In the genomic region with DNA sequence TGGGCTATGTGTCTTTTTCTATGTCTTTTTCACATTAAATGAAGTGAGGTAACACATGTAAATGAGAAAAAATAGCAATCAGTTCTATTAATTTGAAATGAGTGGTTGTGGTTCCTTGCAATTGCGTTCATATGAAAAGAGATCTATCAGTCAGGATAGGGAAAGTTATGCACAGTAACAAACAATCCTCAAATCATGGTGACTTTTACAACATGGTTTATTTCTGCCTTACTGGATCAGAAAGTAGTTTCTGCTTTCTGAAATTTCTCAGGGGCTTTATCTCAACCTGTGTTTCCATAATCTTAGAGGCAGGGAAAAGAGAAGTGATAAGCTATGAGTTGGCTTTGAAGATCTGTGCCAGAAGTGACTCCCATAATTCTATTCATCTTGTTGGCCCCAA, we compare ENCODE assay signal across 17 cellular contexts. TPM values are rescaled to one million over a fixed set of nuclear protein-coding genes. Genes with fewer than 3 reads are reported as not detected.
DNase-seq lines count a peak whose midpoint lies in the region; ATAC-seq and TF ChIP-seq lines count a peak whose summit lies in the region.
"Had no signal": no experiment of that assay in that cellular context is flagged by ENCODE, and none has a peak within 500 bp of the region (broad histone marks: within the 10 kb centered on the region; RNA-seq: fewer than 3 reads in every experiment).

No MANE protein-coding gene starts in this region.

- POLR2A ChIA-PET in HEK293 (lab: Yijun Ruan, JAX) (interaction anchor here (0.5 kb wide), 1 partner anchor 348 kb away, joined by 4 read pairs; no protein-coding TSS in a partner anchor), Panc1 (lab: Charles Lee) (no interaction called here)

- H3K27ac ChIP-seq in HEK293 (ENCODE audit: extremely low read depth, low read depth, low read length) (no peak overlapping the region), Panc1 (ENCODE audit: low read length) (peak overlapping the region; percentile 12; the same call in 1 of the 2 replicates), VCaP (peak overlapping the region; percentile 97; the same call in 1 of the 2 replicates)
- H3K27ac ChIP-seq: BLaER1 had no signal

- H3K27me3 Mint-ChIP-seq in stimulated activated memory B cell treated with anti-CD40 and anti-IgM and Interleukin-4, amounts not matched to agents 10 μg/mL and 1 μg/mL and 100 μg/mL, for 72 hours, result no peaks in the 10 kb centered on the region
- H3K27me3 Mint-ChIP-seq: CD4-positive, alpha-beta memory T cell had no signal

- in situ Hi-C loops in Panc1 (cut with HindIII; ENCODE audit: low pct_unique_long_range_greater_than_20kb, low sequenced_read_pairs), result no loop called here

- CTCF ChIA-PET in HEK293 (lab: Yijun Ruan, JAX), result interaction anchor here (1.8 kb wide), 1 partner anchor 14 kb away, joined by 10 read pairs; no protein-coding TSS in a partner anchor
- CTCF ChIA-PET in Panc1 (lab: Charles Lee), result no interaction called here

- peaks cover 7% of the 10 kb centered on the region for H3K4me1 Mint-ChIP-seq in stimulated activated memory B cell treated with anti-CD40 and anti-IgM and Interleukin-4, amounts not matched to agents 10 μg/mL and 1 μg/mL and 100 μg/mL, for 72 hours
- H3K4me1 Mint-ChIP-seq: GM23338 had no signal

- H3K27me3 ChIP-seq in Panc1 (ENCODE audit: control insufficient read depth, insufficient read depth, low read length), result no peaks in the 10 kb centered on the region
- H3K27me3 ChIP-seq: BLaER1 had no signal

- BruUV-seq in Panc1 (replicated peaks; lab: Mats Ljungman, UMichigan), result no TSS peak

- H3K4me3 Mint-ChIP-seq in stimulated activated memory B cell treated with anti-CD40 and anti-IgM and Interleukin-4, amounts not matched to agents 10 μg/mL and 1 μg/mL and 100 μg/mL, for 72 hours, result no peak overlapping the region
- H3K4me3 Mint-ChIP-seq: CD14-positive monocyte; CD4-positive, alpha-beta memory T cell; GM23338; HFFc6 had no signal

- no peak overlapping the region for H3K4me3 ChIP-seq in HEK293 (ENCODE audit: low read depth, low read length)
- H3K4me3 ChIP-seq in Panc1 (ENCODE audit: low read depth in 2 of 2, low read length in 2 of 2), result no peak overlapping the region
- H3K4me3 ChIP-seq: BLaER1, GM23338 had no signal

- ATAC-seq in Panc1, result no peak
- ATAC-seq in stimulated activated memory B cell treated with anti-CD40 and anti-IgM and Interleukin-4, amounts not matched to agents 10 μg/mL and 1 μg/mL and 100 μg/mL, for 72 hours, result no peak
- ATAC-seq in left lobe of liver, result no peak
- ATAC-seq: GM23338 had no signal

- DNase-seq in Panc1 (ENCODE audit: low read depth, low spot score) (no peak), cerebellum (ENCODE audit: low spot score) (no peak), left lobe of liver (ENCODE audit: low spot score) (no peak)
- no peak for DNase-seq in activated CD8-positive, alpha-beta memory T cell treated with anti-CD3 and anti-CD28 coated beads, Interleukin-2, amount 50 U/mL, for 4 hours
- DNase-seq: 8988T; CD4-positive, alpha-beta memory T cell; DMS153; DMS79; GDM1; HCEC 1CT; HFFc6 had no signal

- intact Hi-C loops in Panc1 (cut with micrococcal nuclease; ENCODE audit: unreplicated experiment), result no loop called here

- TF ChIP-seq CTCF in HEK293 (tag by site-specific recombination; IDR thresholded peaks at IDR 0.05) (no peak), Panc1 (IDR thresholded peaks at IDR 0.05) (no peak), VCaP (conservative IDR thresholded peaks at IDR 0.05) (no peak)

- H3K36me3 Mint-ChIP-seq in stimulated activated memory B cell treated with anti-CD40 and anti-IgM and Interleukin-4, amounts not matched to agents 10 μg/mL and 1 μg/mL and 100 μg/mL, for 72 hours, result peaks cover 41% of the 10 kb centered on the region

- H3K9me3 Mint-ChIP-seq in stimulated activated memory B cell treated with anti-CD40 and anti-IgM and Interleukin-4, amounts not matched to agents 10 μg/mL and 1 μg/mL and 100 μg/mL, for 72 hours, result no peaks in the 10 kb centered on the region
- H3K9me3 Mint-ChIP-seq: CD14-positive monocyte; CD4-positive, alpha-beta memory T cell; GM23338; HFFc6 had no signal

- H3K4me1 ChIP-seq in HEK293 (ENCODE audit: control insufficient read depth, insufficient read depth, low read length) (no peaks in the 10 kb centered on the region), Panc1 (ENCODE audit: control insufficient read depth, insufficient read depth, low read length) (peaks cover 13% of the 10 kb centered on the region)
- H3K4me1 ChIP-seq: BLaER1 had no signal

- H3K9me3 ChIP-seq in HEK293 (ENCODE audit: control insufficient read depth, insufficient read depth, low read depth, low read length) (no peaks in the 10 kb centered on the region), Panc1 (ENCODE audit: control insufficient read depth, insufficient read depth, low read depth, low read length) (no peaks in the 10 kb centered on the region)
- H3K9me3 ChIP-seq: BLaER1 had no signal

- H3K36me3 ChIP-seq in HEK293 (ENCODE audit: control insufficient read depth in 2 of 2, insufficient read depth in 1 of 2, low read length in 2 of 2) (no peaks in the 10 kb centered on the region), Panc1 (ENCODE audit: control insufficient read depth, insufficient read depth, low read length) (no peaks in the 10 kb centered on the region)

- peak overlapping the region; percentile 9 for H3K27ac Mint-ChIP-seq in stimulated activated memory B cell treated with anti-CD40 and anti-IgM and Interleukin-4, amounts not matched to agents 10 μg/mL and 1 μg/mL and 100 μg/mL, for 72 hours
- H3K27ac Mint-ChIP-seq: CD14-positive monocyte, GM23338, HFFc6 had no signal

TF ChIP-seq in HEK293, 187 proteins besides CTCF, POLR2A, EP300 and RAD21:
- TF ChIP-seq, protein P1, sequence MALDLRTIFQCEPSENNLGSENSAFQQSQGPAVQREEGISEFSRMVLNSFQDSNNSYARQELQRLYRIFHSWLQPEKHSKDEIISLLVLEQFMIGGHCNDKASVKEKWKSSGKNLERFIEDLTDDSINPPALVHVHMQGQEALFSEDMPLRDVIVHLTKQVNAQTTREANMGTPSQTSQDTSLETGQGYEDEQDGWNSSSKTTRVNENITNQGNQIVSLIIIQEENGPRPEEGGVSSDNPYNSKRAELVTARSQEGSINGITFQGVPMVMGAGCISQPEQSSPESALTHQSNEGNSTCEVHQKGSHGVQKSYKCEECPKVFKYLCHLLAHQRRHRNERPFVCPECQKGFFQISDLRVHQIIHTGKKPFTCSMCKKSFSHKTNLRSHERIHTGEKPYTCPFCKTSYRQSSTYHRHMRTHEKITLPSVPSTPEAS (tag by site-specific recombination; IDR thresholded peaks at IDR 0.05), result no peak
- TF ChIP-seq, protein P2, sequence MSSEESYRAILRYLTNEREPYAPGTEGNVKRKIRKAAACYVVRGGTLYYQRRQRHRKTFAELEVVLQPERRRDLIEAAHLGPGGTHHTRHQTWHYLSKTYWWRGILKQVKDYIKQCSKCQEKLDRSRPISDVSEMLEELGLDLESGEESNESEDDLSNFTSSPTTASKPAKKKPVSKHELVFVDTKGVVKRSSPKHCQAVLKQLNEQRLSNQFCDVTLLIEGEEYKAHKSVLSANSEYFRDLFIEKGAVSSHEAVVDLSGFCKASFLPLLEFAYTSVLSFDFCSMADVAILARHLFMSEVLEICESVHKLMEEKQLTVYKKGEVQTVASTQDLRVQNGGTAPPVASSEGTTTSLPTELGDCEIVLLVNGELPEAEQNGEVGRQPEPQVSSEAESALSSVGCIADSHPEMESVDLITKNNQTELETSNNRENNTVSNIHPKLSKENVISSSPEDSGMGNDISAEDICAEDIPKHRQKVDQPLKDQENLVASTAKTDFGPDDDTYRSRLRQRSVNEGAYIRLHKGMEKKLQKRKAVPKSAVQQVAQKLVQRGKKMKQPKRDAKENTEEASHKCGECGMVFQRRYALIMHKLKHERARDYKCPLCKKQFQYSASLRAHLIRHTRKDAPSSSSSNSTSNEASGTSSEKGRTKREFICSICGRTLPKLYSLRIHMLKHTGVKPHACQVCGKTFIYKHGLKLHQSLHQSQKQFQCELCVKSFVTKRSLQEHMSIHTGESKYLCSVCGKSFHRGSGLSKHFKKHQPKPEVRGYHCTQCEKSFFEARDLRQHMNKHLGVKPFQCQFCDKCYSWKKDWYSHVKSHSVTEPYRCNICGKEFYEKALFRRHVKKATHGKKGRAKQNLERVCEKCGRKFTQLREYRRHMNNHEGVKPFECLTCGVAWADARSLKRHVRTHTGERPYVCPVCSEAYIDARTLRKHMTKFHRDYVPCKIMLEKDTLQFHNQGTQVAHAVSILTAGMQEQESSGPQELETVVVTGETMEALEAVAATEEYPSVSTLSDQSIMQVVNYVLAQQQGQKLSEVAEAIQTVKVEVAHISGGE (tag by site-specific recombination; conservative IDR thresholded peaks at IDR 0.05; ENCODE audit: low read depth), result no peak
- TF ChIP-seq RBAK (tag by site-specific recombination; IDR thresholded peaks at IDR 0.05), result peak; percentile 96

RNA-seq across cellular contexts. Expression of a gene that starts 39.0 kb away (rescaled TPM):
- total RNA-seq in Panc1 (2021; ENCODE audit: unreplicated experiment), result 31.0 TPM
- polyA plus RNA-seq in Panc1 (2012; ENCODE audit: insufficient read length), result 23.5 TPM
- total RNA-seq in cerebellum, result 23.8 TPM
- total RNA-seq in left lobe of liver, result 23.6 TPM
